ENCODE assay signal across 23 cellular contexts in genomic region chr18:74266161-74266560, GRCh38. TPM values are rescaled to one million over a fixed set of nuclear protein-coding genes. Genes with fewer than 3 reads are reported as not detected.
DNase-seq lines count a peak whose midpoint lies in the region; ATAC-seq and TF ChIP-seq lines count a peak whose summit lies in the region.
"Had no signal": no experiment of that assay in that cellular context is flagged by ENCODE, and none has a peak within 500 bp of the region (broad histone marks: within the 10 kb centered on the region; RNA-seq: fewer than 3 reads in every experiment).

No MANE protein-coding gene starts in this region.

- POLR2A ChIA-PET in MCF 10A (lab: Yijun Ruan, JAX) = interaction anchor here (0.6 kb wide), 1 partner anchor 9 kb away, joined by 3 read pairs; no protein-coding TSS in a partner anchor
- POLR2A ChIA-PET in activated CD4-positive, alpha-beta T cell treated with anti-CD3 and anti-CD28 coated beads, Interleukin-2, amount 10 ng/mL, durations not matched to agents 7 days and 5 days (lab: Charles Lee) = no interaction called here

- no peaks in the 10 kb centered on the region for H3K9me3 ChIP-seq in breast epithelium
- H3K9me3 ChIP-seq: esophagus squamous epithelium, tibial nerve had no signal

- H3K4me3 ChIP-seq in breast epithelium (no peak overlapping the region), brain microvascular endothelial cell (ENCODE audit: low read depth, low read length) (no peak overlapping the region)
- H3K4me3 ChIP-seq: esophagus squamous epithelium, lung, tibial nerve had no signal

- TF ChIP-seq POLR2A in breast epithelium (IDR thresholded peaks at IDR 0.05) = no peak

- CTCF ChIA-PET in MCF 10A (lab: Yijun Ruan, JAX) = interaction anchor here (0.6 kb wide), 1 partner anchor 286 kb away, joined by 4 read pairs; no protein-coding TSS in a partner anchor
- CTCF ChIA-PET in activated CD4-positive, alpha-beta T cell treated with anti-CD3 and anti-CD28 coated beads, Interleukin-2, amount 10 ng/mL, durations not matched to agents 7 days and 5 days (lab: Charles Lee) = interaction anchor here (0.6 kb wide), 1 partner anchor 21 kb away, joined by 3 read pairs; no protein-coding TSS in a partner anchor

- intact Hi-C loops in MCF 10A (cut with micrococcal nuclease) = no loop called here
- intact Hi-C loops in breast epithelium (cut with DNase I; ENCODE audit: low total_unique reads) = no loop called here

- H3K36me3 Mint-ChIP-seq in MCF 10A (ENCODE audit: insufficient read depth, unreplicated experiment) = peaks cover 8% of the 10 kb centered on the region
- H3K36me3 Mint-ChIP-seq in activated CD4-positive, alpha-beta T cell treated with anti-CD3 and anti-CD28 coated beads, Interleukin-2, amount 10 ng/mL, durations not matched to agents 7 days and 5 days (ENCODE audit: low read depth) = no peaks in the 10 kb centered on the region

- H3K4me1 ChIP-seq in breast epithelium = no peaks in the 10 kb centered on the region

- no peak overlapping the region for H3K4me3 Mint-ChIP-seq in MCF 10A (ENCODE audit: unreplicated experiment)
- no peak overlapping the region for H3K4me3 Mint-ChIP-seq in activated CD4-positive, alpha-beta T cell treated with anti-CD3 and anti-CD28 coated beads, Interleukin-2, amount 10 ng/mL, durations not matched to agents 7 days and 5 days

- peaks cover 6% of the 10 kb centered on the region for H3K4me1 Mint-ChIP-seq in MCF 10A (ENCODE audit: insufficient read depth, unreplicated experiment)
- no peaks in the 10 kb centered on the region for H3K4me1 Mint-ChIP-seq in activated CD4-positive, alpha-beta T cell treated with anti-CD3 and anti-CD28 coated beads, Interleukin-2, amount 10 ng/mL, durations not matched to agents 7 days and 5 days

- H3K27me3 Mint-ChIP-seq in MCF 10A (ENCODE audit: insufficient read depth, unreplicated experiment) = no peaks in the 10 kb centered on the region
- H3K27me3 Mint-ChIP-seq in activated CD4-positive, alpha-beta T cell treated with anti-CD3 and anti-CD28 coated beads, Interleukin-2, amount 10 ng/mL, durations not matched to agents 7 days and 5 days = no peaks in the 10 kb centered on the region

- TF ChIP-seq CTCF in MCF 10A (IDR thresholded peaks at IDR 0.05; ENCODE audit: unreplicated experiment) (no peak), breast epithelium (IDR thresholded peaks at IDR 0.05) (no peak), brain microvascular endothelial cell (IDR thresholded peaks at IDR 0.05; ENCODE audit: low read depth, low read length, missing control alignments) (no peak)

- H3K27me3 ChIP-seq in breast epithelium = no peaks in the 10 kb centered on the region
- H3K27me3 ChIP-seq in brain microvascular endothelial cell (replicated peaks) = no peaks in the 10 kb centered on the region
- H3K27me3 ChIP-seq: esophagus squamous epithelium, tibial nerve had no signal

- in situ Hi-C loops in brain microvascular endothelial cell (cut with HindIII; ENCODE audit: low pct_ligation_motif_present, low sequenced_read_pairs) = no loop called here

- H3K27ac Mint-ChIP-seq in MCF 10A (ENCODE audit: low read depth, unreplicated experiment) = no peak overlapping the region
- no peak overlapping the region for H3K27ac Mint-ChIP-seq in activated CD4-positive, alpha-beta T cell treated with anti-CD3 and anti-CD28 coated beads, Interleukin-2, amount 10 ng/mL, durations not matched to agents 7 days and 5 days

- no peaks in the 10 kb centered on the region for H3K9me3 Mint-ChIP-seq in MCF 10A (ENCODE audit: unreplicated experiment)
- H3K9me3 Mint-ChIP-seq in activated CD4-positive, alpha-beta T cell treated with anti-CD3 and anti-CD28 coated beads, Interleukin-2, amount 10 ng/mL, durations not matched to agents 7 days and 5 days = no peaks in the 10 kb centered on the region

- H3K27ac ChIP-seq in breast epithelium (no peak overlapping the region), brain microvascular endothelial cell (no peak overlapping the region)
- H3K27ac ChIP-seq: 22Rv1, esophagus squamous epithelium, tibial nerve had no signal

- H3K36me3 ChIP-seq in breast epithelium (no peaks in the 10 kb centered on the region), brain microvascular endothelial cell (replicated peaks) (no peaks in the 10 kb centered on the region)

- ATAC-seq in left lobe of liver (peak; percentile 43), GM19397 (IDR thresholded peaks at IDR 0.05; ENCODE audit: unreplicated experiment) (no peak)
- ATAC-seq: sciatic nerve; stimulated activated naive CD8-positive, alpha-beta T cell treated with anti-CD3 and anti-CD28 coated beads, Interleukin-15, Interleukin-2, amounts not matched to agents 100 U/mL and 50 U/mL, for 24 hours had no signal

- BruUV-seq in MCF 10A (replicated peaks; lab: Mats Ljungman, UMichigan) = no TSS peak

- DNase-seq in MCF 10A (ENCODE audit: unreplicated experiment) (peak; percentile 39), breast epithelium (ENCODE audit: low spot score in 2 of 2) (no peak), brain microvascular endothelial cell (peak; percentile 48), left lobe of liver (ENCODE audit: low spot score) (peak; percentile 62), DMS114 treated with DMSO at 0.1 percent for 48 hours (lab: John Stamatoyannopoulos, UW; ENCODE audit: unreplicated experiment) (no peak), OCI-M2 (lab: John Stamatoyannopoulos, UW; ENCODE audit: unreplicated experiment) (no peak)
- no peak for DNase-seq in activated CD4-positive, alpha-beta T cell treated with anti-CD3 and anti-CD28 coated beads, Interleukin-2, amount 10 ng/mL, durations not matched to agents 7 days and 5 days
- DNase-seq: activated CD4-positive, alpha-beta T cell treated with anti-CD3 and anti-CD28 coated beads for 4 hours; central memory CD4-positive, alpha-beta T cell; esophagus squamous epithelium; NCI-H1048; NCI-H1930; NCI-H345; RPMI8226; stimulated activated naive CD8-positive, alpha-beta T cell treated with anti-CD3 and anti-CD28 coated beads, Interleukin-15, Interleukin-2, amounts not matched to agents 100 U/mL and 50 U/mL, for 24 hours had no signal

RNA-seq across cellular contexts. Expression of gene CYB5A, which starts 25.6 kb away (rescaled TPM):
- total RNA-seq in MCF 10A (2022) = 19.4 and 27.5 TPM in 2 replicates
- 100 to 1,000 TPM; 185 to 646 (median 300) TPM for total RNA-seq in breast epithelium
- total RNA-seq in left lobe of liver = 984 TPM
- 10 to 100 TPM; 30.6 to 32.3 TPM for total RNA-seq in activated CD4-positive, alpha-beta T cell treated with anti-CD3 and anti-CD28 coated beads, Interleukin-2, amount 10 ng/mL, durations not matched to agents 7 days and 5 days

RNA-seq across cellular contexts. Expression of gene C18orf63, which starts 49.5 kb away (rescaled TPM):
- total RNA-seq in MCF 10A (2022) = not detected in 2 replicates
- total RNA-seq in breast epithelium = under 1 TPM in 1 of 3 donors, not detected in 2; 0.16 TPM
- not detected for total RNA-seq in left lobe of liver
- not detected for total RNA-seq in activated CD4-positive, alpha-beta T cell treated with anti-CD3 and anti-CD28 coated beads, Interleukin-2, amount 10 ng/mL, durations not matched to agents 7 days and 5 days
- total RNA-seq: esophagus squamous epithelium, glomerular endothelial cell, myocyte, omental fat pad, sciatic nerve, tibial nerve had no signal

Comparison
In these comparisons a context has a peak if more than half of its experiments do, and no peak if none do; other contexts are left out.
1. DNase-seq: peak in MCF 10A (single experiment), brain microvascular endothelial cell (single experiment) and left lobe of liver (single experiment); none in breast epithelium (0 of 2), DMS114 treated with DMSO at 0.1 percent for 48 hours (single experiment), activated CD4-positive, alpha-beta T cell treated with anti-CD3 and anti-CD28 coated beads, Interleukin-2, amount 10 ng/mL, durations not matched to agents 7 days and 5 days (single experiment) and OCI-M2 (single experiment).